ENCODE assay signal across 8 cellular contexts in genomic region chr2:169798718-169799495, GRCh38. TPM values are rescaled to one million over a fixed set of nuclear protein-coding genes. Genes with fewer than 3 reads are reported as not detected.
DNase-seq lines count a peak whose midpoint lies in the region; ATAC-seq, FAIRE-seq and TF ChIP-seq lines count a peak whose summit lies in the region.

Gene SSB (plus strand): TSS chr2:169798871. CDS start chr2:169800961, 2,090 bp downstream.

- TF ChIP-seq POLR2A in GM12891 (IDR thresholded peaks at IDR 0.05; ENCODE audit: low read depth, low read length): peak; percentile 44; the same call in 1 of the 2 replicates

- ATAC-seq in HG02798 (IDR thresholded peaks at IDR 0.05; ENCODE audit: poor library complexity, unreplicated experiment) (peak; percentile 98), heart right ventricle (peak; percentile 99 to 100 (median 100)), upper lobe of right lung (peak; percentile 100)

- H3K9me3 ChIP-seq in heart right ventricle (no peaks in the 10 kb centered on the region), upper lobe of right lung (no peaks in the 10 kb centered on the region)

- DNase-seq in GM12891 (ENCODE audit: insufficient read length, low spot score): peak; percentile 77
- peak; percentile 91 for DNase-seq in NCI-H146 (lab: John Stamatoyannopoulos, UW)
- DNase-seq in amniotic epithelial cell (ENCODE audit: low read depth): peak; percentile 87
- DNase-seq in heart right ventricle: peak; percentile 93 to 96
- DNase-seq in posterior vena cava (ENCODE audit: low spot score): peak; percentile 98
- DNase-seq in upper lobe of right lung: peak; percentile 96

- FAIRE-seq in GM12891 (lab: Jason Lieb, UNC): peak; percentile 97

- H3K4me3 ChIP-seq in heart right ventricle (peak within 1 kb of the TSS; percentile 63 to 95 (median 84)), upper lobe of right lung (peak within 1 kb of the TSS; percentile 88)

- H3K36me3 ChIP-seq in heart right ventricle (peaks cover 0 to 32% (median 4%) of the 10 kb centered on the region in 9 donors), upper lobe of right lung (peaks cover 24% of the 10 kb centered on the region)

- peaks cover 0 to 33% (median 18%) of the 10 kb centered on the region in 9 donors for H3K4me1 ChIP-seq in heart right ventricle
- peaks cover 5% of the 10 kb centered on the region for H3K4me1 ChIP-seq in upper lobe of right lung

- no peaks in the 10 kb centered on the region for H3K27me3 ChIP-seq in heart right ventricle
- no peaks in the 10 kb centered on the region for H3K27me3 ChIP-seq in upper lobe of right lung

- intact Hi-C loops in T-helper 1 cell treated with Interleukin-12 subunit alpha and Interleukin-12 subunit beta and Interleukin-4 antibody, amounts not matched to agents 30 ng/mL and 1 ng/mL, for 36 hours (cut with micrococcal nuclease): loop anchor here (1.0 to 2.0 kb wide), 10 partner anchors 9 to 1635 kb away; partner anchors contain the start of genes CFAP210, DCAF17, FASTKD1 and KLHL23
- intact Hi-C loops in heart right ventricle (cut with DNase I) (loop anchor here in 3 of 10 donors (5.0 to 10.0 kb wide), 2 partner anchors 217 to 274 kb away; partner anchors contain the start of gene PPIG (in 1 of the 3)), posterior vena cava (cut with DNase I) (no loop called here), upper lobe of right lung (cut with DNase I) (no loop called here)

- TF ChIP-seq CTCF in heart right ventricle (IDR thresholded peaks at IDR 0.05): peak in 1 of 9 donors; percentile 14
- TF ChIP-seq CTCF in upper lobe of right lung (IDR thresholded peaks at IDR 0.05): no peak

- WGBS in heart right ventricle, 2 donors: 0 to 1% methylated on average over 63 of the region's 63 CpGs

- H3K27ac ChIP-seq in heart right ventricle: peak within 1 kb of the TSS; percentile 39 to 90 (median 86)
- H3K27ac ChIP-seq in upper lobe of right lung: peak within 1 kb of the TSS; percentile 86

TF ChIP-seq in GM12891, 5 proteins besides CTCF, POLR2A, EP300 and RAD21:
- peak; percentile 70 for TF ChIP-seq TAF1 (IDR thresholded peaks at IDR 0.05; ENCODE audit: low read depth, low read length)
- TF ChIP-seq POLR2AphosphoS5 (IDR thresholded peaks at IDR 0.05; ENCODE audit: low read depth, low read length): peak; percentile 83
- TF ChIP-seq PAX5 (IDR thresholded peaks at IDR 0.05; ENCODE audit: insufficient read depth, low read length, severe bottlenecking): no peak
- no peak for TF ChIP-seq POU2F2 (IDR thresholded peaks at IDR 0.05; ENCODE audit: low read depth, low read length)

RNA-seq across cellular contexts. Expression of gene SSB, which starts in this region (rescaled TPM):
- polyA plus RNA-seq in GM12891 (2012; ENCODE audit: low read depth, missing spikeins): 86.9 TPM
- 82.4 and 86.4 TPM in 2 replicates for total RNA-seq in T-helper 1 cell treated with Interleukin-12 subunit alpha and Interleukin-12 subunit beta and Interleukin-4 antibody, amounts not matched to agents 30 ng/mL and 1 ng/mL, for 36 hours
- total RNA-seq in heart right ventricle: 10 to 100 TPM; 45.7 to 66.3 (median 55.3) TPM
- polyA plus RNA-seq in heart right ventricle: 10 to 100 TPM; 44.3 to 69.6 TPM
- 10 to 100 TPM; 70.6 to 75.7 TPM for total RNA-seq in posterior vena cava
- total RNA-seq in upper lobe of right lung: 70.7 TPM

Comparison
In these comparisons a context has a peak if more than half of its experiments do, and no peak if none do; other contexts are left out.
1. Peak in every context shown above with its lines: DNase-seq, ATAC-seq, H3K4me3 ChIP-seq and H3K27ac ChIP-seq.